Comparison of ENCODE assay signal across 1 cellular context in genomic region chr1:40449684-40450490, GRCh38.
TF ChIP-seq lines count a peak whose summit lies in the region.

TSS of gene ZFP69B (plus strand) at chr1:40450476. CDS start at chr1:40450962, 486 bp downstream.

TF ChIP-seq in K562, 482 proteins besides CTCF, POLR2A, EP300 and RAD21 (continued from another document and continues in another):
- TF ChIP-seq HDAC3 (IDR thresholded peaks at IDR 0.05; ENCODE audit: borderline replicate concordance, partially characterized antibody) = peak; percentile 3
- peak; percentile 95 for TF ChIP-seq POLR2G (IDR thresholded peaks at IDR 0.05; ENCODE audit: low read depth, low read length)
- TF ChIP-seq TBL1XR1 (IDR thresholded peaks at IDR 0.05; ENCODE audit: low read length in 2 of 2) = peak in 1 of 2 experiments; percentile 50; a peak in 2 of 4 replicates
- peak in 1 of 2 experiments; percentile 41; a peak in 2 of 3 replicates for TF ChIP-seq CBX3 (IDR thresholded peaks at IDR 0.05; ENCODE audit: borderline replicate concordance in 1 of 2, low read length in 2 of 2)
- TF ChIP-seq EZH2 (IDR thresholded peaks at IDR 0.05; ENCODE audit: borderline replicate concordance, low read depth, low read length) = no peak
- TF ChIP-seq, protein P1, sequence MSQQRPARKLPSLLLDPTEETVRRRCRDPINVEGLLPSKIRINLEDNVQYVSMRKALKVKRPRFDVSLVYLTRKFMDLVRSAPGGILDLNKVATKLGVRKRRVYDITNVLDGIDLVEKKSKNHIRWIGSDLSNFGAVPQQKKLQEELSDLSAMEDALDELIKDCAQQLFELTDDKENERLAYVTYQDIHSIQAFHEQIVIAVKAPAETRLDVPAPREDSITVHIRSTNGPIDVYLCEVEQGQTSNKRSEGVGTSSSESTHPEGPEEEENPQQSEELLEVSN (IDR thresholded peaks at IDR 0.05; ENCODE audit: borderline replicate concordance in 1 of 2, extremely low read depth in 1 of 2, insufficient read depth in 1 of 2, insufficient read length in 1 of 2, low read depth in 1 of 2, low read length in 1 of 2, poor library complexity in 1 of 2, severe bottlenecking in 1 of 2) = peak; percentile 66 to 83
- TF ChIP-seq XRCC4 (IDR thresholded peaks at IDR 0.05; ENCODE audit: extremely low read depth, insufficient read depth, insufficient read length) = no peak
- TF ChIP-seq TOE1 (IDR thresholded peaks at IDR 0.05; ENCODE audit: borderline replicate concordance) = 0 out of 2 replicates have a peak, but pooled peaks have one; percentile 51
- no peak for TF ChIP-seq TOE1 (CRISPR knock-in tag; IDR thresholded peaks at IDR 0.05; ENCODE audit: borderline replicate concordance, low read depth)
- peak; percentile 46 to 83; a peak in 3 of 4 replicates for TF ChIP-seq MNT (conservative IDR thresholded peaks at IDR 0.05)
- TF ChIP-seq GTF2E2 (tag; IDR thresholded peaks at IDR 0.05) = peak; percentile 53; the same call in 1 of the 2 replicates
- TF ChIP-seq EP400 (IDR thresholded peaks at IDR 0.05) = peak; percentile 61; the same call in 1 of the 2 replicates
- peak; percentile 90 for TF ChIP-seq CXXC5 (CRISPR knock-in tag; IDR thresholded peaks at IDR 0.05)
- TF ChIP-seq, protein P2, sequence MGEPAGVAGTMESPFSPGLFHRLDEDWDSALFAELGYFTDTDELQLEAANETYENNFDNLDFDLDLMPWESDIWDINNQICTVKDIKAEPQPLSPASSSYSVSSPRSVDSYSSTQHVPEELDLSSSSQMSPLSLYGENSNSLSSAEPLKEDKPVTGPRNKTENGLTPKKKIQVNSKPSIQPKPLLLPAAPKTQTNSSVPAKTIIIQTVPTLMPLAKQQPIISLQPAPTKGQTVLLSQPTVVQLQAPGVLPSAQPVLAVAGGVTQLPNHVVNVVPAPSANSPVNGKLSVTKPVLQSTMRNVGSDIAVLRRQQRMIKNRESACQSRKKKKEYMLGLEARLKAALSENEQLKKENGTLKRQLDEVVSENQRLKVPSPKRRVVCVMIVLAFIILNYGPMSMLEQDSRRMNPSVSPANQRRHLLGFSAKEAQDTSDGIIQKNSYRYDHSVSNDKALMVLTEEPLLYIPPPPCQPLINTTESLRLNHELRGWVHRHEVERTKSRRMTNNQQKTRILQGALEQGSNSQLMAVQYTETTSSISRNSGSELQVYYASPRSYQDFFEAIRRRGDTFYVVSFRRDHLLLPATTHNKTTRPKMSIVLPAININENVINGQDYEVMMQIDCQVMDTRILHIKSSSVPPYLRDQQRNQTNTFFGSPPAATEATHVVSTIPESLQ (CRISPR knock-in tag; IDR thresholded peaks at IDR 0.05) = peak; percentile 90; the same call in 1 of the 2 replicates
- TF ChIP-seq ZBTB7A (IDR thresholded peaks at IDR 0.05; ENCODE audit: borderline replicate concordance, control insufficient read depth, low read depth, low read length) = peak; percentile 79; the same call in 1 of the 2 replicates
- TF ChIP-seq ZC3H4 (CRISPR knock-in tag; IDR thresholded peaks at IDR 0.05; ENCODE audit: borderline replicate concordance) = no peak
- peak; percentile 71 for TF ChIP-seq TBP (optimal IDR thresholded peaks at IDR 0.05; ENCODE audit: low read depth, low read length)
- TF ChIP-seq, protein P3, sequence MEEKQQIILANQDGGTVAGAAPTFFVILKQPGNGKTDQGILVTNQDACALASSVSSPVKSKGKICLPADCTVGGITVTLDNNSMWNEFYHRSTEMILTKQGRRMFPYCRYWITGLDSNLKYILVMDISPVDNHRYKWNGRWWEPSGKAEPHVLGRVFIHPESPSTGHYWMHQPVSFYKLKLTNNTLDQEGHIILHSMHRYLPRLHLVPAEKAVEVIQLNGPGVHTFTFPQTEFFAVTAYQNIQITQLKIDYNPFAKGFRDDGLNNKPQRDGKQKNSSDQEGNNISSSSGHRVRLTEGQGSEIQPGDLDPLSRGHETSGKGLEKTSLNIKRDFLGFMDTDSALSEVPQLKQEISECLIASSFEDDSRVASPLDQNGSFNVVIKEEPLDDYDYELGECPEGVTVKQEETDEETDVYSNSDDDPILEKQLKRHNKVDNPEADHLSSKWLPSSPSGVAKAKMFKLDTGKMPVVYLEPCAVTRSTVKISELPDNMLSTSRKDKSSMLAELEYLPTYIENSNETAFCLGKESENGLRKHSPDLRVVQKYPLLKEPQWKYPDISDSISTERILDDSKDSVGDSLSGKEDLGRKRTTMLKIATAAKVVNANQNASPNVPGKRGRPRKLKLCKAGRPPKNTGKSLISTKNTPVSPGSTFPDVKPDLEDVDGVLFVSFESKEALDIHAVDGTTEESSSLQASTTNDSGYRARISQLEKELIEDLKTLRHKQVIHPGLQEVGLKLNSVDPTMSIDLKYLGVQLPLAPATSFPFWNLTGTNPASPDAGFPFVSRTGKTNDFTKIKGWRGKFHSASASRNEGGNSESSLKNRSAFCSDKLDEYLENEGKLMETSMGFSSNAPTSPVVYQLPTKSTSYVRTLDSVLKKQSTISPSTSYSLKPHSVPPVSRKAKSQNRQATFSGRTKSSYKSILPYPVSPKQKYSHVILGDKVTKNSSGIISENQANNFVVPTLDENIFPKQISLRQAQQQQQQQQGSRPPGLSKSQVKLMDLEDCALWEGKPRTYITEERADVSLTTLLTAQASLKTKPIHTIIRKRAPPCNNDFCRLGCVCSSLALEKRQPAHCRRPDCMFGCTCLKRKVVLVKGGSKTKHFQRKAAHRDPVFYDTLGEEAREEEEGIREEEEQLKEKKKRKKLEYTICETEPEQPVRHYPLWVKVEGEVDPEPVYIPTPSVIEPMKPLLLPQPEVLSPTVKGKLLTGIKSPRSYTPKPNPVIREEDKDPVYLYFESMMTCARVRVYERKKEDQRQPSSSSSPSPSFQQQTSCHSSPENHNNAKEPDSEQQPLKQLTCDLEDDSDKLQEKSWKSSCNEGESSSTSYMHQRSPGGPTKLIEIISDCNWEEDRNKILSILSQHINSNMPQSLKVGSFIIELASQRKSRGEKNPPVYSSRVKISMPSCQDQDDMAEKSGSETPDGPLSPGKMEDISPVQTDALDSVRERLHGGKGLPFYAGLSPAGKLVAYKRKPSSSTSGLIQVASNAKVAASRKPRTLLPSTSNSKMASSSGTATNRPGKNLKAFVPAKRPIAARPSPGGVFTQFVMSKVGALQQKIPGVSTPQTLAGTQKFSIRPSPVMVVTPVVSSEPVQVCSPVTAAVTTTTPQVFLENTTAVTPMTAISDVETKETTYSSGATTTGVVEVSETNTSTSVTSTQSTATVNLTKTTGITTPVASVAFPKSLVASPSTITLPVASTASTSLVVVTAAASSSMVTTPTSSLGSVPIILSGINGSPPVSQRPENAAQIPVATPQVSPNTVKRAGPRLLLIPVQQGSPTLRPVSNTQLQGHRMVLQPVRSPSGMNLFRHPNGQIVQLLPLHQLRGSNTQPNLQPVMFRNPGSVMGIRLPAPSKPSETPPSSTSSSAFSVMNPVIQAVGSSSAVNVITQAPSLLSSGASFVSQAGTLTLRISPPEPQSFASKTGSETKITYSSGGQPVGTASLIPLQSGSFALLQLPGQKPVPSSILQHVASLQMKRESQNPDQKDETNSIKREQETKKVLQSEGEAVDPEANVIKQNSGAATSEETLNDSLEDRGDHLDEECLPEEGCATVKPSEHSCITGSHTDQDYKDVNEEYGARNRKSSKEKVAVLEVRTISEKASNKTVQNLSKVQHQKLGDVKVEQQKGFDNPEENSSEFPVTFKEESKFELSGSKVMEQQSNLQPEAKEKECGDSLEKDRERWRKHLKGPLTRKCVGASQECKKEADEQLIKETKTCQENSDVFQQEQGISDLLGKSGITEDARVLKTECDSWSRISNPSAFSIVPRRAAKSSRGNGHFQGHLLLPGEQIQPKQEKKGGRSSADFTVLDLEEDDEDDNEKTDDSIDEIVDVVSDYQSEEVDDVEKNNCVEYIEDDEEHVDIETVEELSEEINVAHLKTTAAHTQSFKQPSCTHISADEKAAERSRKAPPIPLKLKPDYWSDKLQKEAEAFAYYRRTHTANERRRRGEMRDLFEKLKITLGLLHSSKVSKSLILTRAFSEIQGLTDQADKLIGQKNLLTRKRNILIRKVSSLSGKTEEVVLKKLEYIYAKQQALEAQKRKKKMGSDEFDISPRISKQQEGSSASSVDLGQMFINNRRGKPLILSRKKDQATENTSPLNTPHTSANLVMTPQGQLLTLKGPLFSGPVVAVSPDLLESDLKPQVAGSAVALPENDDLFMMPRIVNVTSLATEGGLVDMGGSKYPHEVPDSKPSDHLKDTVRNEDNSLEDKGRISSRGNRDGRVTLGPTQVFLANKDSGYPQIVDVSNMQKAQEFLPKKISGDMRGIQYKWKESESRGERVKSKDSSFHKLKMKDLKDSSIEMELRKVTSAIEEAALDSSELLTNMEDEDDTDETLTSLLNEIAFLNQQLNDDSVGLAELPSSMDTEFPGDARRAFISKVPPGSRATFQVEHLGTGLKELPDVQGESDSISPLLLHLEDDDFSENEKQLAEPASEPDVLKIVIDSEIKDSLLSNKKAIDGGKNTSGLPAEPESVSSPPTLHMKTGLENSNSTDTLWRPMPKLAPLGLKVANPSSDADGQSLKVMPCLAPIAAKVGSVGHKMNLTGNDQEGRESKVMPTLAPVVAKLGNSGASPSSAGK (IDR thresholded peaks at IDR 0.05) = peak; percentile 87
- peak; percentile 80; the same call in 1 of the 2 replicates for TF ChIP-seq RB1 (IDR thresholded peaks at IDR 0.05; ENCODE audit: low read depth)
- TF ChIP-seq HDAC6 (IDR thresholded peaks at IDR 0.05; ENCODE audit: low read depth, low read length) = 0 out of 2 replicates have a peak, but pooled peaks have one; percentile 41
- TF ChIP-seq, protein P4, sequence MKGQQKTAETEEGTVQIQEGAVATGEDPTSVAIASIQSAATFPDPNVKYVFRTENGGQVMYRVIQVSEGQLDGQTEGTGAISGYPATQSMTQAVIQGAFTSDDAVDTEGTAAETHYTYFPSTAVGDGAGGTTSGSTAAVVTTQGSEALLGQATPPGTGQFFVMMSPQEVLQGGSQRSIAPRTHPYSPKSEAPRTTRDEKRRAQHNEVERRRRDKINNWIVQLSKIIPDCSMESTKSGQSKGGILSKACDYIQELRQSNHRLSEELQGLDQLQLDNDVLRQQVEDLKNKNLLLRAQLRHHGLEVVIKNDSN (CRISPR knock-in tag; IDR thresholded peaks at IDR 0.05) = peak; percentile 28; the same call in 1 of the 2 replicates
- TF ChIP-seq ZNF316 (IDR thresholded peaks at IDR 0.05) = no peak
- TF ChIP-seq ERF (CRISPR knock-in tag; IDR thresholded peaks at IDR 0.05) = 0 out of 2 replicates have a peak, but pooled peaks have one; percentile 45
- TF ChIP-seq, protein P5, sequence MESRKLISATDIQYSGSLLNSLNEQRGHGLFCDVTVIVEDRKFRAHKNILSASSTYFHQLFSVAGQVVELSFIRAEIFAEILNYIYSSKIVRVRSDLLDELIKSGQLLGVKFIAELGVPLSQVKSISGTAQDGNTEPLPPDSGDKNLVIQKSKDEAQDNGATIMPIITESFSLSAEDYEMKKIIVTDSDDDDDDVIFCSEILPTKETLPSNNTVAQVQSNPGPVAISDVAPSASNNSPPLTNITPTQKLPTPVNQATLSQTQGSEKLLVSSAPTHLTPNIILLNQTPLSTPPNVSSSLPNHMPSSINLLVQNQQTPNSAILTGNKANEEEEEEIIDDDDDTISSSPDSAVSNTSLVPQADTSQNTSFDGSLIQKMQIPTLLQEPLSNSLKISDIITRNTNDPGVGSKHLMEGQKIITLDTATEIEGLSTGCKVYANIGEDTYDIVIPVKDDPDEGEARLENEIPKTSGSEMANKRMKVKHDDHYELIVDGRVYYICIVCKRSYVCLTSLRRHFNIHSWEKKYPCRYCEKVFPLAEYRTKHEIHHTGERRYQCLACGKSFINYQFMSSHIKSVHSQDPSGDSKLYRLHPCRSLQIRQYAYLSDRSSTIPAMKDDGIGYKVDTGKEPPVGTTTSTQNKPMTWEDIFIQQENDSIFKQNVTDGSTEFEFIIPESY (CRISPR knock-in tag; IDR thresholded peaks at IDR 0.05) = peak; percentile 16; the same call in 1 of the 2 replicates
- peak; percentile 68 for TF ChIP-seq SETDB1 (IDR thresholded peaks at IDR 0.05; ENCODE audit: low read length)
- TF ChIP-seq BHLHE40 (IDR thresholded peaks at IDR 0.05; ENCODE audit: low read length) = peak; percentile 53; the same call in 1 of the 2 replicates
- peak; percentile 30; the same call in 1 of the 2 replicates for TF ChIP-seq SAFB (IDR thresholded peaks at IDR 0.05; ENCODE audit: borderline replicate concordance, low read depth, low read length)
- TF ChIP-seq NFRKB (IDR thresholded peaks at IDR 0.05; ENCODE audit: low read depth) = 0 out of 2 replicates have a peak, but pooled peaks have one; percentile 26
- no peak for TF ChIP-seq SIRT6 (IDR thresholded peaks at IDR 0.05; ENCODE audit: low read depth, low read length)
- no peak for TF ChIP-seq ZKSCAN8 (CRISPR knock-in tag; IDR thresholded peaks at IDR 0.05)
- TF ChIP-seq FOXM1 (IDR thresholded peaks at IDR 0.05; ENCODE audit: low read depth) = no peak
- TF ChIP-seq FOXM1 (CRISPR knock-in tag; IDR thresholded peaks at IDR 0.05; ENCODE audit: low read depth) = peak; percentile 73; the same call in 1 of the 2 replicates
- TF ChIP-seq ETV5 (CRISPR knock-in tag; IDR thresholded peaks at IDR 0.05; ENCODE audit: low read depth) = peak; percentile 85
- TF ChIP-seq ZFP30 (CRISPR knock-in tag; IDR thresholded peaks at IDR 0.05; ENCODE audit: borderline replicate concordance) = no peak
- TF ChIP-seq ESRRA (IDR thresholded peaks at IDR 0.05; ENCODE audit: borderline replicate concordance, low read depth) = 0 out of 2 replicates have a peak, but pooled peaks have one; percentile 43
- TF ChIP-seq GMEB1 (CRISPR knock-in tag; IDR thresholded peaks at IDR 0.05) = peak; percentile 74
- TF ChIP-seq HNRNPLL (IDR thresholded peaks at IDR 0.05; ENCODE audit: low read depth, low read length, poor library complexity, severe bottlenecking) = peak; percentile 92
